34 cellular contexts compared by ENCODE assay signal in the genomic region with DNA sequence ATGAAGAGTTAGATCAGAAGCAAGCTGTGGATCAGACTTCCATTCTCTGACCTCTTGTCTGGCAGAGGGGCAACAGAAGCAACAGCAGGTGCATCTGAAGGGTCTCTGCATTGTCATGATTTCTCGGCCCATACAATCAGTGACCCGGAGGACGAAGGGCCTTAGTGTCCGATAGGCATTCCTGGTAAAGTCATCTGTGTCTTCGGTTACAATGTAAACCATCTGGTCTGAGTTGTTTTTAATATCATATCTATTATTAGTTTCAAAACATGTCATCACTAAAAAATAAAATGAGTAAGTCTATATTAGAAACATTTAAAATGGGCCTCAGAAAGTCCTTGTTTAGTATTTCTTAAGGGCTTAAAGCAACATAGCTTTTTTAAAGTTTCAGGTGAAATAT.
"Had no signal": no experiment of that assay in that cellular context is flagged by ENCODE, and none has a peak within 500 bp of the region (broad histone marks: within the 10 kb centered on the region; RNA-seq: fewer than 3 reads in every experiment).

No MANE protein-coding gene starts in this region.

- H3K27me3 ChIP-seq: MG63 had no signal

- H3K4me2 ChIP-seq: KMS-11 had no signal

- DNase-seq: Karpas-422, Kasumi-1, MG63, MM.1S, MV-4-11, NCI-H1048, NCI-H1092, NCI-H1092 treated with DMSO at 0.1 percent for 48 hours, NCI-H1105, NCI-H1105 treated with DMSO at 0.1 percent for 48 hours, NCI-H1417, NCI-H1417 treated with DMSO at 0.1 percent for 48 hours, NCI-H1436, NCI-H1436 treated with DMSO at 0.1 percent for 48 hours, NCI-H146, NCI-H1694, NCI-H1694 treated with DMSO at 0.1 percent for 48 hours, NCI-H187, NCI-H187 treated with DMSO at 0.1 percent for 48 hours, NCI-H1930, NCI-H2029, NCI-H2029 treated with DMSO at 0.1 percent for 48 hours, NCI-H2081, NCI-H2081 treated with DMSO at 0.1 percent for 48 hours, NCI-H2107, NCI-H2171, NCI-H2171 treated with DMSO at 0.1 percent for 48 hours, NCI-H2227 treated with DMSO at 0.1 percent for 48 hours, NCI-H226, NCI-H345, NCI-H446, NCI-H446 treated with DMSO at 0.1 percent for 48 hours, NCI-H510A had no signal

- H3K9me3 ChIP-seq: MG63 had no signal

- H3K27ac ChIP-seq: KMS-11 had no signal

- H3K4me3 ChIP-seq: MG63 had no signal

- H3K9ac ChIP-seq: KMS-11 had no signal
